4 cellular contexts compared by ENCODE assay signal in the genomic region with DNA sequence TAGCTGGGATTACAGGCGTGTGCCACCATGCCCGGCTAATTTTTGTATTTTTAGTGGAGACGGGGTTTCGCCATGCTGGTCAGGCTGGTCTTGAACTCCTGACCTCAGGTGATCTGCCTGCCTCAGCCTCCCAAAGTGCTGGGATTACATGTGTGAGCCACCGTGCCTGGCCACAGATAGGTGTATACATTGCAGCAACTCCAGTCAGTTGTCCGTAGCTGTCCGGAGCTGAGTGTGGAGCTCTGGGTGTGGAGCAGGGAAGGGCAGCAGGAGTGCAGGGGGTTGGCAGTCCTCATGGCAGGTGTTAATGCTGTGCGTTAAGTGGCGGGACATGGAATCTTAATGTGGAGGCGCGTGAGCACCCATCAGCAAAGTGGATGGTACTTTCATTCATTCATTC. TPM values are rescaled to one million over a fixed set of nuclear protein-coding genes. Genes with fewer than 3 reads are reported as not detected.
"Had no signal": no experiment of that assay in that cellular context is flagged by ENCODE, and none has a peak within 500 bp of the region (broad histone marks: within the 10 kb centered on the region; RNA-seq: fewer than 3 reads in every experiment).

No MANE protein-coding gene starts in this region.

RNA-seq across cellular contexts. Expression of a gene that starts 17.4 kb away (rescaled TPM):
- total RNA-seq: LHCN-M2, MCF 10A, NCI-H460 had no signal

RNA-seq across cellular contexts. Expression of a gene that starts 42.3 kb away (rescaled TPM):
- total RNA-seq: MCF 10A, NCI-H460 had no signal

RNA-seq across cellular contexts. Expression of a gene that starts 42.4 kb away (rescaled TPM):
- total RNA-seq: LHCN-M2, M059J, NCI-H460 had no signal
